ENCODE assay signal across 1 cellular context in genomic region chr3:53224536-53224935, GRCh38.
TF ChIP-seq lines count a peak whose summit lies in the region.

No MANE protein-coding gene starts in this region.

TF ChIP-seq in GM23338, 12 proteins besides CTCF, POLR2A, EP300 and RAD21 (continued from another document):
- TF ChIP-seq ZNF462 (CRISPR knock-in tag; IDR thresholded peaks at IDR 0.05) (no peak), ZNF331 (CRISPR knock-in tag; IDR thresholded peaks at IDR 0.05; ENCODE audit: low read depth) (no peak), EZH2 (IDR thresholded peaks at IDR 0.05; ENCODE audit: low read depth, unreplicated experiment) (no peak), EZH2phosphoT487 (IDR thresholded peaks at IDR 0.05; ENCODE audit: unreplicated experiment) (no peak), CREB1 (CRISPR knock-in tag; IDR thresholded peaks at IDR 0.05; ENCODE audit: low read depth) (no peak), STAT1 (IDR thresholded peaks at IDR 0.05; ENCODE audit: unreplicated experiment) (no peak), POLR2AphosphoS5 (IDR thresholded peaks at IDR 0.05; ENCODE audit: low read depth) (no peak; the same call in 1 of the 2 replicates)
TF ChIP-seq in GM23338: peak in this region for 0.
